16 cellular contexts compared by ENCODE assay signal in genomic region chr15:80615361-80615736, GRCh38.
"Had no signal": no experiment of that assay in that cellular context is flagged by ENCODE, and none has a peak within 500 bp of the region (broad histone marks: within the 10 kb centered on the region; RNA-seq: fewer than 3 reads in every experiment).

No MANE protein-coding gene starts in this region.

- H3K4me1 ChIP-seq: parathyroid adenoma had no signal

- H3K36me3 Mint-ChIP-seq: naive thymus-derived CD4-positive, alpha-beta T cell had no signal

- H3K4me3 ChIP-seq: adrenal gland, left lung, mucosa of descending colon, transverse colon had no signal

- DNase-seq: activated CD4-positive, CD25-positive, alpha-beta regulatory T cell treated with anti-CD3 and anti-CD28 coated beads, Interleukin-2, amount 50 U/mL, for 72 hours; activated naive CD4-positive, alpha-beta T cell treated with Interleukin-2 at 50 U/mL for 16 hours; activated T-cell treated with anti-CD3 and anti-CD28 coated beads for 4 hours; erythroblast; hippocampal formation; naive thymus-derived CD4-positive, alpha-beta T cell; stimulated activated CD4-positive, alpha-beta T cell treated with anti-CD3 and anti-CD28 coated beads, Interleukin-4, amount 100 ng/mL, for 1 hour; stimulated activated naive CD4-positive, alpha-beta T cell treated with Interleukin-2 at 50 U/mL for 16 hours; T-helper 1 cell; T1000 had no signal

- H3K27ac Mint-ChIP-seq: naive thymus-derived CD4-positive, alpha-beta T cell had no signal

- H3K27ac ChIP-seq: left lung, neutrophil, parathyroid adenoma had no signal

- H3K4me1 Mint-ChIP-seq: naive thymus-derived CD4-positive, alpha-beta T cell had no signal

- H3K4me3 Mint-ChIP-seq: naive thymus-derived CD4-positive, alpha-beta T cell had no signal

- ATAC-seq: naive thymus-derived CD4-positive, alpha-beta T cell had no signal

- H3K36me3 ChIP-seq: adrenal gland, left lung, neutrophil, transverse colon had no signal

- H3K27me3 ChIP-seq: adrenal gland, left lung, transverse colon had no signal

- H3K9me3 ChIP-seq: adrenal gland, left lung, mucosa of descending colon, neutrophil, transverse colon had no signal

- H3K79me2 ChIP-seq: parathyroid adenoma had no signal

- H3K9ac ChIP-seq: parathyroid adenoma had no signal
